ENCODE assay signal across 1 cellular context in the genomic region with DNA sequence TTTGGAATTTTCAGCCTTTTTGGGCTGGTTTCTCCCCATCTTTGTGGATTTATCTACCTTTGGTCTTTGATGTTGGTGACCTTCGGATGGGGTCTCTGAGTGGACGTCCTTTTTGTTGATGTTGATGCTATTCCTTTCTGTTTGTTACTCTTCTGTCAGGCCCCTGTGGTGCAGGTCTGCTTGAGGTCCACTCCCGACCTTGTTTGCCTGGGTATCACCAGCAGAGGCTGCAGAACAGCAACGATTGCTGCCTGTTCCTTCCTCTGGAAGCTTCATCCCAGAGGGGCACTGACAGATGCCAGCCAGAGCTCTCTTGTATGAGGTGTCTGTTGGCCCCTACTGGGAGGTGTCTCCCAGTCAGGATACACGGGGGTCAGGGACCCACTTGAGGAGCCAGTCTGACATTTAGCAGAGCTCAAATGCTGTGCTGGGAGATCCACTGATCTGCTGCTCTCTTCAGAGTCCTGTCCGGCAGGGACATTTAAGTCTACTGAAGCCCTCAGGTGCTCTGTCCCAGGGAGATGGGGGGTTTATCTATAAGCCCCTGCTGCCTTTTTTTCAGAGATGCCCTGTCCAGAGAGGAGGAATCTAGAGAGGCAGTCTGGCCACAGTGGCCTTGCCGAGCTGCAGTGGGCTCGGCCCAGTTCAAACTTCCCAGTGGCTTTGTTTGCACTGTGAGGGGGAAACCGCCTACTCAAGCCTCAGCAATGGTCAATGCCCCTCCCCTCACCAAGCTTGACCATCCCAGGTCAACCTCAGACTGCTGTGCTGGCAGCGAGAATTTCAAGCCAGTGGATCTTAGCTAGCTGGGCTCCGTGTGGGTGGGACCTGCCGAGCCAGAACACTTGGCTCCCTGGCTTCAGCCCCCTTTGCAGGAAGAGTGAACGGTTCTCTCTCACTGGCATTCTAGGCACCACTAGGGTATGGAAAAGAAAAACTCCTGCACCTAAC.
TF ChIP-seq lines count a peak whose summit lies in the region.

No MANE protein-coding gene starts in this region.

TF ChIP-seq in HepG2, 621 proteins besides CTCF, POLR2A, EP300 and RAD21 (continued from another document and continues in another):
- TF ChIP-seq, protein P1, sequence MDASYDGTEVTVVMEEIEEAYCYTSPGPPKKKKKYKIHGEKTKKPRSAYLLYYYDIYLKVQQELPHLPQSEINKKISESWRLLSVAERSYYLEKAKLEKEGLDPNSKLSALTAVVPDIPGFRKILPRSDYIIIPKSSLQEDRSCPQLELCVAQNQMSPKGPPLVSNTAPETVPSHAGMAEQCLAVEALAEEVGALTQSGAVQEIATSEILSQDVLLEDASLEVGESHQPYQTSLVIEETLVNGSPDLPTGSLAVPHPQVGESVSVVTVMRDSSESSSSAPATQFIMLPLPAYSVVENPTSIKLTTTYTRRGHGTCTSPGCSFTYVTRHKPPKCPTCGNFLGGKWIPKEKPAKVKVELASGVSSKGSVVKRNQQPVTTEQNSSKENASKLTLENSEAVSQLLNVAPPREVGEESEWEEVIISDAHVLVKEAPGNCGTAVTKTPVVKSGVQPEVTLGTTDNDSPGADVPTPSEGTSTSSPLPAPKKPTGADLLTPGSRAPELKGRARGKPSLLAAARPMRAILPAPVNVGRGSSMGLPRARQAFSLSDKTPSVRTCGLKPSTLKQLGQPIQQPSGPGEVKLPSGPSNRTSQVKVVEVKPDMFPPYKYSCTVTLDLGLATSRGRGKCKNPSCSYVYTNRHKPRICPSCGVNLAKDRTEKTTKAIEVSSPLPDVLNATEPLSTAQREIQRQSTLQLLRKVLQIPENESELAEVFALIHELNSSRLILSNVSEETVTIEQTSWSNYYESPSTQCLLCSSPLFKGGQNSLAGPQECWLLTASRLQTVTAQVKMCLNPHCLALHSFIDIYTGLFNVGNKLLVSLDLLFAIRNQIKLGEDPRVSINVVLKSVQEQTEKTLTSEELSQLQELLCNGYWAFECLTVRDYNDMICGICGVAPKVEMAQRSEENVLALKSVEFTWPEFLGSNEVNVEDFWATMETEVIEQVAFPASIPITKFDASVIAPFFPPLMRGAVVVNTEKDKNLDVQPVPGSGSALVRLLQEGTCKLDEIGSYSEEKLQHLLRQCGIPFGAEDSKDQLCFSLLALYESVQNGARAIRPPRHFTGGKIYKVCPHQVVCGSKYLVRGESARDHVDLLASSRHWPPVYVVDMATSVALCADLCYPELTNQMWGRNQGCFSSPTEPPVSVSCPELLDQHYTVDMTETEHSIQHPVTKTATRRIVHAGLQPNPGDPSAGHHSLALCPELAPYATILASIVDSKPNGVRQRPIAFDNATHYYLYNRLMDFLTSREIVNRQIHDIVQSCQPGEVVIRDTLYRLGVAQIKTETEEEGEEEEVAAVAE (CRISPR knock-in tag; IDR thresholded peaks at IDR 0.05; ENCODE audit: borderline replicate concordance), result peak; percentile 21; the same call in 1 of the 2 replicates
- 0 out of 2 replicates have a peak, but pooled peaks have one; percentile 44 for TF ChIP-seq DNMT1 (CRISPR knock-in tag; IDR thresholded peaks at IDR 0.05)
- peak; percentile 83; the same call in 1 of the 2 replicates for TF ChIP-seq KDM5B (CRISPR knock-in tag; IDR thresholded peaks at IDR 0.05; ENCODE audit: borderline replicate concordance)
- peak; percentile 26; the same call in 1 of the 2 replicates for TF ChIP-seq ZNF274 (CRISPR knock-in tag; IDR thresholded peaks at IDR 0.05)
- TF ChIP-seq CBFB (CRISPR knock-in tag; IDR thresholded peaks at IDR 0.05), result 0 out of 2 replicates have a peak, but pooled peaks have one; percentile 24
- peak; percentile 77; the same call in 1 of the 2 replicates for TF ChIP-seq ATF7-NPFF (CRISPR knock-in tag; IDR thresholded peaks at IDR 0.05; ENCODE audit: low read depth)
- TF ChIP-seq CEBPG (CRISPR knock-in tag; IDR thresholded peaks at IDR 0.05), result peak; percentile 23; the same call in 1 of the 2 replicates
- peak; percentile 89 for TF ChIP-seq ZNF781 (CRISPR knock-in tag; IDR thresholded peaks at IDR 0.05; ENCODE audit: borderline replicate concordance, not compliant biosample characterization)
- TF ChIP-seq, protein P2, sequence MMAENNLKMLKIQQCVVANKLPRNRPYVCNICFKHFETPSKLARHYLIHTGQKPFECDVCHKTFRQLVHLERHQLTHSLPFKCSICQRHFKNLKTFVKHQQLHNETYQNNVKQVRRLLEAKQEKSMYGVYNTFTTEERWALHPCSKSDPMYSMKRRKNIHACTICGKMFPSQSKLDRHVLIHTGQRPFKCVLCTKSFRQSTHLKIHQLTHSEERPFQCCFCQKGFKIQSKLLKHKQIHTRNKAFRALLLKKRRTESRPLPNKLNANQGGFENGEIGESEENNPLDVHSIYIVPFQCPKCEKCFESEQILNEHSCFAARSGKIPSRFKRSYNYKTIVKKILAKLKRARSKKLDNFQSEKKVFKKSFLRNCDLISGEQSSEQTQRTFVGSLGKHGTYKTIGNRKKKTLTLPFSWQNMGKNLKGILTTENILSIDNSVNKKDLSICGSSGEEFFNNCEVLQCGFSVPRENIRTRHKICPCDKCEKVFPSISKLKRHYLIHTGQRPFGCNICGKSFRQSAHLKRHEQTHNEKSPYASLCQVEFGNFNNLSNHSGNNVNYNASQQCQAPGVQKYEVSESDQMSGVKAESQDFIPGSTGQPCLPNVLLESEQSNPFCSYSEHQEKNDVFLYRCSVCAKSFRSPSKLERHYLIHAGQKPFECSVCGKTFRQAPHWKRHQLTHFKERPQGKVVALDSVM (CRISPR knock-in tag; IDR thresholded peaks at IDR 0.05), result 0 out of 2 replicates have a peak, but pooled peaks have one; percentile 44
- TF ChIP-seq ZSCAN29 (CRISPR knock-in tag; conservative IDR thresholded peaks at IDR 0.05), result 0 out of 2 replicates have a peak, but pooled peaks have one; percentile 46
- peak; percentile 74; the same call in 1 of the 2 replicates for TF ChIP-seq ZMYM3 (CRISPR knock-in tag; IDR thresholded peaks at IDR 0.05)
- TF ChIP-seq ZNF501 (CRISPR knock-in tag; IDR thresholded peaks at IDR 0.05), result peak; percentile 88
- TF ChIP-seq ZBTB46 (CRISPR knock-in tag; IDR thresholded peaks at IDR 0.05; ENCODE audit: borderline replicate concordance), result 0 out of 2 replicates have a peak, but pooled peaks have one; percentile 4
- TF ChIP-seq, protein P3, sequence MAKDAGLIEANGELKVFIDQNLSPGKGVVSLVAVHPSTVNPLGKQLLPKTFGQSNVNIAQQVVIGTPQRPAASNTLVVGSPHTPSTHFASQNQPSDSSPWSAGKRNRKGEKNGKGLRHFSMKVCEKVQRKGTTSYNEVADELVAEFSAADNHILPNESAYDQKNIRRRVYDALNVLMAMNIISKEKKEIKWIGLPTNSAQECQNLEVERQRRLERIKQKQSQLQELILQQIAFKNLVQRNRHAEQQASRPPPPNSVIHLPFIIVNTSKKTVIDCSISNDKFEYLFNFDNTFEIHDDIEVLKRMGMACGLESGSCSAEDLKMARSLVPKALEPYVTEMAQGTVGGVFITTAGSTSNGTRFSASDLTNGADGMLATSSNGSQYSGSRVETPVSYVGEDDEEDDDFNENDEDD (CRISPR knock-in tag; IDR thresholded peaks at IDR 0.05; ENCODE audit: borderline replicate concordance), result 0 out of 2 replicates have a peak, but pooled peaks have one; percentile 55
- peak; percentile 95 for TF ChIP-seq ZBTB7B (CRISPR knock-in tag; IDR thresholded peaks at IDR 0.05)
- TF ChIP-seq ZNF343 (CRISPR knock-in tag; IDR thresholded peaks at IDR 0.05), result peak; percentile 13; the same call in 1 of the 2 replicates
- peak; percentile 58; the same call in 1 of the 2 replicates for TF ChIP-seq ZNF543 (CRISPR knock-in tag; IDR thresholded peaks at IDR 0.05)
- TF ChIP-seq MAFF (IDR thresholded peaks at IDR 0.05; ENCODE audit: low read depth, low read length), result peak; percentile 32; the same call in 1 of the 2 replicates
- peak; percentile 29; the same call in 1 of the 2 replicates for TF ChIP-seq ZNF556 (CRISPR knock-in tag; IDR thresholded peaks at IDR 0.05; ENCODE audit: borderline replicate concordance)
- TF ChIP-seq, protein P4, sequence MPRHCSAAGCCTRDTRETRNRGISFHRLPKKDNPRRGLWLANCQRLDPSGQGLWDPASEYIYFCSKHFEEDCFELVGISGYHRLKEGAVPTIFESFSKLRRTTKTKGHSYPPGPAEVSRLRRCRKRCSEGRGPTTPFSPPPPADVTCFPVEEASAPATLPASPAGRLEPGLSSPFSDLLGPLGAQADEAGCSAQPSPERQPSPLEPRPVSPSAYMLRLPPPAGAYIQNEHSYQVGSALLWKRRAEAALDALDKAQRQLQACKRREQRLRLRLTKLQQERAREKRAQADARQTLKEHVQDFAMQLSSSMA (CRISPR knock-in tag; IDR thresholded peaks at IDR 0.05), result peak; percentile 86; the same call in 1 of the 2 replicates
- peak; percentile 71 for TF ChIP-seq ZNF574 (CRISPR knock-in tag; IDR thresholded peaks at IDR 0.05)
- TF ChIP-seq MTA1 (CRISPR knock-in tag; IDR thresholded peaks at IDR 0.05; ENCODE audit: borderline replicate concordance), result peak; percentile 96
- peak; percentile 57; the same call in 1 of the 2 replicates for TF ChIP-seq TOPORS (CRISPR knock-in tag; IDR thresholded peaks at IDR 0.05)
- TF ChIP-seq FOSL2 (CRISPR knock-in tag; IDR thresholded peaks at IDR 0.05), result peak; percentile 73
- TF ChIP-seq PATZ1 (CRISPR knock-in tag; IDR thresholded peaks at IDR 0.05), result peak; percentile 94; the same call in 1 of the 2 replicates
- peak; percentile 82 for TF ChIP-seq HNRNPL (IDR thresholded peaks at IDR 0.05; ENCODE audit: low read depth, low read length)
- TF ChIP-seq HES4 (CRISPR knock-in tag; IDR thresholded peaks at IDR 0.05; ENCODE audit: borderline replicate concordance), result 0 out of 2 replicates have a peak, but pooled peaks have one; percentile 17
- peak; percentile 94; the same call in 1 of the 2 replicates for TF ChIP-seq ZNF572 (CRISPR knock-in tag; IDR thresholded peaks at IDR 0.05)
- TF ChIP-seq FOXP4 (CRISPR knock-in tag; IDR thresholded peaks at IDR 0.05), result peak; percentile 80
- TF ChIP-seq GATAD1 (CRISPR knock-in tag; IDR thresholded peaks at IDR 0.05), result peak; percentile 68
- TF ChIP-seq IKZF4 (CRISPR knock-in tag; IDR thresholded peaks at IDR 0.05; ENCODE audit: borderline replicate concordance, low read depth, not compliant biosample characterization), result peak; percentile 62
